In genomic region chr9:79623799-79624721, GRCh38 we compare ENCODE assay signal across 8 cellular contexts. TPM values are rescaled to one million over a fixed set of nuclear protein-coding genes. Genes with fewer than 3 reads are reported as not detected.
DNase-seq lines count a peak whose midpoint lies in the region; ATAC-seq, FAIRE-seq and TF ChIP-seq lines count a peak whose summit lies in the region.

No MANE protein-coding gene starts in this region.

- ATAC-seq in GM21447 (IDR thresholded peaks at IDR 0.05; ENCODE audit: unreplicated experiment) (peak; percentile 95), HG03565 (IDR thresholded peaks at IDR 0.05; ENCODE audit: unreplicated experiment) (peak; percentile 95), activated B cell treated with CpG ODN at 0.5 μM for 24 hours (ENCODE audit: low read depth) (peak; percentile 93)

- no peak for FAIRE-seq in small intestine (lab: Jason Lieb, UNC)
- no peak for FAIRE-seq in HTR-8/SVneo (lab: Jason Lieb, UNC)

- intact Hi-C loops in activated B cell treated with CpG ODN at 0.5 μM for 24 hours (cut with micrococcal nuclease): loop anchor here (1.0 kb wide), 2 partner anchors 13 to 53 kb away; partner anchors contain the start of gene TLE4

- peak overlapping the region; percentile 61 for H3K4me3 Mint-ChIP-seq in activated B cell treated with CpG ODN at 0.5 μM for 24 hours

- peaks cover 30% of the 10 kb centered on the region for H3K4me1 Mint-ChIP-seq in activated B cell treated with CpG ODN at 0.5 μM for 24 hours

- peaks cover 9% of the 10 kb centered on the region for H3K36me3 Mint-ChIP-seq in activated B cell treated with CpG ODN at 0.5 μM for 24 hours (ENCODE audit: low read depth)

- 50 to 66% (median 63%) methylated on average over 6 of the region's 6 CpGs for WGBS in small intestine, 3 donors

- H3K27me3 ChIP-seq in small intestine (ENCODE audit: control insufficient read depth in 2 of 2, insufficient read depth in 2 of 2, low read length in 2 of 2): no peaks in the 10 kb centered on the region

- H3K9me3 Mint-ChIP-seq in activated B cell treated with CpG ODN at 0.5 μM for 24 hours: no peaks in the 10 kb centered on the region

- no peaks in the 10 kb centered on the region for H3K36me3 ChIP-seq in small intestine (ENCODE audit: control insufficient read depth in 2 of 2, insufficient read depth in 2 of 2, low read length in 2 of 2)

- no peaks in the 10 kb centered on the region for H3K27me3 Mint-ChIP-seq in activated B cell treated with CpG ODN at 0.5 μM for 24 hours

- H3K4me1 ChIP-seq in small intestine (ENCODE audit: control insufficient read depth in 2 of 2, insufficient read depth in 1 of 2, low read depth in 1 of 2, low read length in 1 of 2): peaks cover 0 to 7% of the 10 kb centered on the region in 2 donors

- POLR2A ChIA-PET in activated B cell treated with CpG ODN at 0.5 μM for 24 hours (lab: Charles Lee): interaction anchor here (0.8 to 1.4 kb wide), 6 partner anchors 13 to 261 kb away, joined by 3 to 32 read pairs (median 4); partner anchors contain the start of gene TLE4

- no peak for TF ChIP-seq CTCF in GM12865 (IDR thresholded peaks at IDR 0.05; ENCODE audit: insufficient read depth, low read depth, low read length, missing control alignments)
- TF ChIP-seq CTCF in activated B cell treated with CpG ODN at 0.5 μM for 24 hours (IDR thresholded peaks at IDR 0.05): no peak

- DNase-seq in GM12865 (ENCODE audit: low read depth) (peak; percentile 70), activated B cell treated with CpG ODN at 0.5 μM for 24 hours (no peak), globus pallidus (ENCODE audit: low spot score) (peak; percentile 35), small intestine (peak; percentile 55), T1000 (lab: John Stamatoyannopoulos, UW) (no peak), HTR-8/SVneo (ENCODE audit: insufficient read length, low spot score) (no peak)

- H3K9me3 ChIP-seq in small intestine (ENCODE audit: control insufficient read depth, low read depth): no peaks in the 10 kb centered on the region

- H3K4me3 ChIP-seq in GM12865 (ENCODE audit: low read depth, low read length): peak overlapping the region; percentile 39
- H3K4me3 ChIP-seq in small intestine (ENCODE audit: low read depth in 1 of 2, low read length in 2 of 2): no peak overlapping the region

- CTCF ChIA-PET in activated B cell treated with CpG ODN at 0.5 μM for 24 hours (lab: Charles Lee): interaction anchor here (0.5 kb wide), 1 partner anchor 42 kb away, joined by 3 read pairs; no protein-coding TSS in a partner anchor

- peak overlapping the region in 1 of 2 donors; percentile 68 for H3K27ac ChIP-seq in small intestine (ENCODE audit: low read depth in 1 of 2, low read length in 1 of 2)

- H3K27ac Mint-ChIP-seq in activated B cell treated with CpG ODN at 0.5 μM for 24 hours: peak overlapping the region; percentile 77

RNA-seq across cellular contexts. Expression of gene TLE4, which starts 52.3 kb away (rescaled TPM):
- total RNA-seq in activated B cell treated with CpG ODN at 0.5 μM for 24 hours: 62.6 and 63.9 TPM in 2 replicates
- 1 to 10 TPM; 4.0 to 8.4 (median 8.0) TPM for polyA plus RNA-seq in small intestine

Comparison
In these comparisons a context has a peak if more than half of its experiments do, and no peak if none do; other contexts are left out.
1. DNase-seq: peak in GM12865 (single experiment), globus pallidus (single experiment) and small intestine (single experiment); none in activated B cell treated with CpG ODN at 0.5 μM for 24 hours (single experiment), T1000 (single experiment) and HTR-8/SVneo (single experiment).
2. Peak in every context shown above with its lines, with median percentiles within 50 percentile points of each other: ATAC-seq.